In genomic region chr12:131082795-131083194, GRCh38 we compare ENCODE assay signal across 27 cellular contexts.
"Had no signal": no experiment of that assay in that cellular context is flagged by ENCODE, and none has a peak within 500 bp of the region (broad histone marks: within the 10 kb centered on the region; RNA-seq: fewer than 3 reads in every experiment).

No MANE protein-coding gene starts in this region.

- FAIRE-seq: bronchial epithelial cell, small intestine had no signal

- H3K4me3 Mint-ChIP-seq: activated CD4-positive, alpha-beta T cell treated with anti-CD3 and anti-CD28 coated beads, Interleukin-2, amount 10 ng/mL, durations not matched to agents 7 days and 5 days; activated CD8-positive, alpha-beta T cell treated with anti-CD3 and anti-CD28 coated beads for 36 hours; activated naive CD4-positive, alpha-beta T cell treated with anti-CD3 and anti-CD28 coated beads for 36 hours; activated naive CD8-positive, alpha-beta T cell treated with anti-CD3 and anti-CD28 coated beads, Interleukin-2, amount 10 ng/mL, durations not matched to agents 7 days and 5 days; immature natural killer cell; natural killer cell; stimulated activated memory B cell treated with anti-CD40 and anti-IgM and Interleukin-4, amounts not matched to agents 10 μg/mL and 1 μg/mL and 100 μg/mL, for 72 hours had no signal

- H3K27ac ChIP-seq: left ventricle myocardium inferior, SK-N-MC, VCaP had no signal

- DNase-seq: activated CD4-positive, alpha-beta T cell treated with anti-CD3 and anti-CD28 coated beads, Interleukin-2, amount 10 ng/mL, durations not matched to agents 7 days and 5 days; activated CD4-positive, CD25-positive, alpha-beta regulatory T cell treated with anti-CD3 and anti-CD28 coated beads, Interleukin-2, amount 50 U/mL, for 72 hours; activated CD8-positive, alpha-beta T cell treated with anti-CD3 and anti-CD28 coated beads for 36 hours; activated naive CD4-positive, alpha-beta T cell treated with anti-CD3 and anti-CD28 coated beads for 36 hours; activated naive CD8-positive, alpha-beta T cell treated with anti-CD3 and anti-CD28 coated beads, Interleukin-2, amount 10 ng/mL, durations not matched to agents 7 days and 5 days; activated T-cell treated with anti-CD3 and anti-CD28 coated beads, Interleukin-2, amount 50 U/mL, for 1 hour; amygdala; cerebellar nuclear complex; cortex of kidney; effector CD4-positive, alpha-beta T cell; erythroblast; foreskin fibroblast; immature natural killer cell; kidney glomerular epithelial cell; left ventricle myocardium inferior; mammary epithelial cell; midbrain; natural killer cell; small intestine; stimulated activated CD4-positive, alpha-beta T cell treated with anti-CD3 and anti-CD28 coated beads, Interleukin-2, amount 100 ng/mL, for 24 hours; SW 1271; trophoblast cell had no signal

- H3K9me3 Mint-ChIP-seq: activated CD4-positive, alpha-beta T cell treated with anti-CD3 and anti-CD28 coated beads, Interleukin-2, amount 10 ng/mL, durations not matched to agents 7 days and 5 days; activated CD8-positive, alpha-beta T cell treated with anti-CD3 and anti-CD28 coated beads for 36 hours; activated naive CD4-positive, alpha-beta T cell treated with anti-CD3 and anti-CD28 coated beads for 36 hours; activated naive CD8-positive, alpha-beta T cell treated with anti-CD3 and anti-CD28 coated beads, Interleukin-2, amount 10 ng/mL, durations not matched to agents 7 days and 5 days; immature natural killer cell; natural killer cell; stimulated activated memory B cell treated with anti-CD40 and anti-IgM and Interleukin-4, amounts not matched to agents 10 μg/mL and 1 μg/mL and 100 μg/mL, for 72 hours had no signal

- H3K27ac Mint-ChIP-seq: activated CD4-positive, alpha-beta T cell treated with anti-CD3 and anti-CD28 coated beads, Interleukin-2, amount 10 ng/mL, durations not matched to agents 7 days and 5 days; activated CD8-positive, alpha-beta T cell treated with anti-CD3 and anti-CD28 coated beads for 36 hours; activated naive CD4-positive, alpha-beta T cell treated with anti-CD3 and anti-CD28 coated beads for 36 hours; activated naive CD8-positive, alpha-beta T cell treated with anti-CD3 and anti-CD28 coated beads, Interleukin-2, amount 10 ng/mL, durations not matched to agents 7 days and 5 days; immature natural killer cell; natural killer cell; stimulated activated memory B cell treated with anti-CD40 and anti-IgM and Interleukin-4, amounts not matched to agents 10 μg/mL and 1 μg/mL and 100 μg/mL, for 72 hours had no signal

- H3K4me1 Mint-ChIP-seq: activated CD4-positive, alpha-beta T cell treated with anti-CD3 and anti-CD28 coated beads, Interleukin-2, amount 10 ng/mL, durations not matched to agents 7 days and 5 days; activated naive CD8-positive, alpha-beta T cell treated with anti-CD3 and anti-CD28 coated beads, Interleukin-2, amount 10 ng/mL, durations not matched to agents 7 days and 5 days; immature natural killer cell; natural killer cell; stimulated activated memory B cell treated with anti-CD40 and anti-IgM and Interleukin-4, amounts not matched to agents 10 μg/mL and 1 μg/mL and 100 μg/mL, for 72 hours had no signal

- H3K4me3 ChIP-seq: left ventricle myocardium inferior, SK-N-MC had no signal

- H3K36me3 Mint-ChIP-seq: activated naive CD8-positive, alpha-beta T cell treated with anti-CD3 and anti-CD28 coated beads, Interleukin-2, amount 10 ng/mL, durations not matched to agents 7 days and 5 days; immature natural killer cell; natural killer cell; stimulated activated memory B cell treated with anti-CD40 and anti-IgM and Interleukin-4, amounts not matched to agents 10 μg/mL and 1 μg/mL and 100 μg/mL, for 72 hours had no signal

- ATAC-seq: activated CD8-positive, alpha-beta T cell treated with anti-CD3 and anti-CD28 coated beads for 36 hours; natural killer cell; sciatic nerve; stimulated activated memory B cell treated with anti-CD40 and anti-IgM and Interleukin-4, amounts not matched to agents 10 μg/mL and 1 μg/mL and 100 μg/mL, for 72 hours had no signal
